Comparison of ENCODE assay signal across 8 cellular contexts in the genomic region with DNA sequence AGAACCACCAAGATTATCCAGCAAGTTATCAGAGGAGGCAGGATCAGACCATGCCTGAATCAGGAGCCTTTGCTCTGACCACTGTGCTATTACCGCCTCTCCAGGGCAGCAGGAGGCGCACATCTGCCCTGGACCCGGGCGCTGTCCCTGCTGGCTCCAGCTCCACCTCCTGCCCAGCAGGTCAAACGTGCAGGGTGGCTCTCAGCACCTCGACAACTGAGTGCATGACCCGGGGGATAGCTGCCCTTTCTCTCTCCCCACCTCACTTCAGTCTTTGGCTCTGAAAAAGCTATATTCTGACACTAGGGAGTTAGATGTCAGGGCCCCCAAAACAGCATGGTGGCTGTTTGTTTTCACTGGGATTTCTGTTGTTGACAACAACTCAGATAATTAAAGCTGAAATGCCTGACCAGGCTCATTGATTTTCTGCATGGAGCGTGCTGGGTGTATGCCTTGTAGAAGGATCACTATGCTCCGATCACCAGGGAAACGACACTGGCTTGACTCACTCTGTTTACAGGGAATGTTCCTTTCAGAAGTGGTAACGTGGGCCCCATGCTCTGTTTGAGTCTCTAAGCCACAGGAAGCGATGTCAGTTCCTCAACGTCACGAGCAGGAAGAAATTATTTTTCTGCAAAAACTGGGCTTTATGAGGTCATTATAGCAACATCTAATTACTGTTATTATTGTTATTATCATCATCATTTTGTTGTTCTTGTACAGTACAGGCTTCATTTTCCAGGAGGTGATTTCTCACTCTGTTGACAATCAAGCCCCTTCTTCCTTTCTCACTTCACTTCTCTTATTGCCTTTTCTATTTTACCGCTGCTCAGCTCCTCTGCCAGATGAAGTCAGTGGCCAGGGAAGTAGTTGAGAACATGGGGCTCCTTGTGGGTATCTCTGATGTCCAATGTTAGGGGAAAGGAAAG.
A peak's percentile ranks its signal among the peaks of the same experiment; 100 is the strongest.
DNase-seq lines count a peak whose midpoint lies in the region; ATAC-seq, FAIRE-seq and TF ChIP-seq lines count a peak whose summit lies in the region.

No MANE protein-coding gene starts in this region.

- peaks cover 3% of the 10 kb centered on the region for H3K36me3 Mint-ChIP-seq in activated CD8-positive, alpha-beta T cell treated with anti-CD3 and anti-CD28 coated beads, Interleukin-2, amount 10 ng/mL, durations not matched to agents 7 days and 5 days (ENCODE audit: low read depth)
- H3K36me3 Mint-ChIP-seq in effector memory CD8-positive, alpha-beta T cell (ENCODE audit: insufficient read depth), result peaks cover 17% of the 10 kb centered on the region

- CTCF ChIA-PET in activated CD8-positive, alpha-beta T cell treated with anti-CD3 and anti-CD28 coated beads, Interleukin-2, amount 10 ng/mL, durations not matched to agents 7 days and 5 days (lab: Charles Lee), result interaction anchor here (0.9 to 6.9 kb wide), 8 partner anchors 9 to 138 kb away, joined by 3 to 75 read pairs (median 3); partner anchors contain the start of gene PPP1CB

- peak overlapping the region; percentile 94 for H3K27ac Mint-ChIP-seq in activated CD8-positive, alpha-beta T cell treated with anti-CD3 and anti-CD28 coated beads, Interleukin-2, amount 10 ng/mL, durations not matched to agents 7 days and 5 days
- peak overlapping the region; percentile 98 to 100 for H3K27ac Mint-ChIP-seq in effector memory CD8-positive, alpha-beta T cell

- H3K27me3 Mint-ChIP-seq in activated CD8-positive, alpha-beta T cell treated with anti-CD3 and anti-CD28 coated beads, Interleukin-2, amount 10 ng/mL, durations not matched to agents 7 days and 5 days (ENCODE audit: low read depth), result no peaks in the 10 kb centered on the region
- no peaks in the 10 kb centered on the region for H3K27me3 Mint-ChIP-seq in effector memory CD8-positive, alpha-beta T cell

- peak; percentile 84 for ATAC-seq in activated CD8-positive, alpha-beta T cell treated with anti-CD3 and anti-CD28 coated beads, Interleukin-2, amount 10 ng/mL, durations not matched to agents 7 days and 5 days
- peak; percentile 81 for ATAC-seq in effector memory CD8-positive, alpha-beta T cell (replicated peaks)

- DNase-seq in GM12891 (ENCODE audit: insufficient read length, low spot score) (no peak), NCI-H510A treated with DMSO at 0.1 percent for 48 hours (lab: John Stamatoyannopoulos, UW) (peak; percentile 70), midbrain (lab: John Stamatoyannopoulos, UW) (peak; percentile 64), NCI-H2171 (lab: John Stamatoyannopoulos, UW) (no peak), GM19240 (ENCODE audit: insufficient read length, low spot score) (no peak)
- peak; percentile 79 for DNase-seq in activated CD8-positive, alpha-beta T cell treated with anti-CD3 and anti-CD28 coated beads, Interleukin-2, amount 10 ng/mL, durations not matched to agents 7 days and 5 days
- peak; percentile 74 to 80 (median 75) for DNase-seq in effector memory CD8-positive, alpha-beta T cell
- DNase-seq in stimulated activated CD8-positive, alpha-beta memory T cell treated with anti-CD3 and anti-CD28 coated beads, Interleukin-15, amount 100 ng/mL, for 48 hours (ENCODE audit: low read depth in 2 of 2), result peak; percentile 44 to 50

- peaks cover 95% of the 10 kb centered on the region for H3K4me1 Mint-ChIP-seq in activated CD8-positive, alpha-beta T cell treated with anti-CD3 and anti-CD28 coated beads, Interleukin-2, amount 10 ng/mL, durations not matched to agents 7 days and 5 days (ENCODE audit: low read depth)
- peaks cover 47 to 68% of the 10 kb centered on the region in 2 donors for H3K4me1 Mint-ChIP-seq in effector memory CD8-positive, alpha-beta T cell (ENCODE audit: low read depth in 2 of 2)

- peak; percentile 72 for FAIRE-seq in GM12891 (lab: Jason Lieb, UNC)

- POLR2A ChIA-PET in activated CD8-positive, alpha-beta T cell treated with anti-CD3 and anti-CD28 coated beads, Interleukin-2, amount 10 ng/mL, durations not matched to agents 7 days and 5 days (lab: Charles Lee), result interaction anchor here (0.6 to 2.2 kb wide), 8 partner anchors 8 to 249 kb away, joined by 3 to 11 read pairs (median 3); partner anchors contain the start of genes PPP1CB and TRMT61B

- TF ChIP-seq POLR2A in GM12891 (IDR thresholded peaks at IDR 0.05; ENCODE audit: low read depth, low read length), result no peak

- peak overlapping the region; percentile 64 for H3K4me3 Mint-ChIP-seq in activated CD8-positive, alpha-beta T cell treated with anti-CD3 and anti-CD28 coated beads, Interleukin-2, amount 10 ng/mL, durations not matched to agents 7 days and 5 days
- H3K4me3 Mint-ChIP-seq in effector memory CD8-positive, alpha-beta T cell, result peak overlapping the region; percentile 50 to 77

- peaks cover 3% of the 10 kb centered on the region for H3K9me3 Mint-ChIP-seq in activated CD8-positive, alpha-beta T cell treated with anti-CD3 and anti-CD28 coated beads, Interleukin-2, amount 10 ng/mL, durations not matched to agents 7 days and 5 days (ENCODE audit: insufficient read depth)
- no peaks in the 10 kb centered on the region for H3K9me3 Mint-ChIP-seq in effector memory CD8-positive, alpha-beta T cell

TF ChIP-seq in GM12891, 5 proteins besides CTCF, POLR2A, EP300 and RAD21:
- no peak for TF ChIP-seq POLR2AphosphoS5 (IDR thresholded peaks at IDR 0.05; ENCODE audit: low read depth, low read length)
- TF ChIP-seq TAF1 (IDR thresholded peaks at IDR 0.05; ENCODE audit: low read depth, low read length), result no peak
- no peak for TF ChIP-seq POU2F2 (IDR thresholded peaks at IDR 0.05; ENCODE audit: low read depth, low read length)
- TF ChIP-seq SPI1 (IDR thresholded peaks at IDR 0.05; ENCODE audit: low read depth, low read length), result no peak
- no peak for TF ChIP-seq PAX5 (IDR thresholded peaks at IDR 0.05; ENCODE audit: insufficient read depth, low read length, severe bottlenecking)

Comparison
In these comparisons a context has a peak if more than half of its experiments do, and no peak if none do; other contexts are left out.
1. DNase-seq: peak in NCI-H510A treated with DMSO at 0.1 percent for 48 hours (single experiment), activated CD8-positive, alpha-beta T cell treated with anti-CD3 and anti-CD28 coated beads, Interleukin-2, amount 10 ng/mL, durations not matched to agents 7 days and 5 days (single experiment), effector memory CD8-positive, alpha-beta T cell (3 of 3), midbrain (single experiment) and stimulated activated CD8-positive, alpha-beta memory T cell treated with anti-CD3 and anti-CD28 coated beads, Interleukin-15, amount 100 ng/mL, for 48 hours (2 of 2); none in GM12891 (single experiment), NCI-H2171 (single experiment) and GM19240 (single experiment).